1 cellular context compared by ENCODE assay signal in the genomic region with DNA sequence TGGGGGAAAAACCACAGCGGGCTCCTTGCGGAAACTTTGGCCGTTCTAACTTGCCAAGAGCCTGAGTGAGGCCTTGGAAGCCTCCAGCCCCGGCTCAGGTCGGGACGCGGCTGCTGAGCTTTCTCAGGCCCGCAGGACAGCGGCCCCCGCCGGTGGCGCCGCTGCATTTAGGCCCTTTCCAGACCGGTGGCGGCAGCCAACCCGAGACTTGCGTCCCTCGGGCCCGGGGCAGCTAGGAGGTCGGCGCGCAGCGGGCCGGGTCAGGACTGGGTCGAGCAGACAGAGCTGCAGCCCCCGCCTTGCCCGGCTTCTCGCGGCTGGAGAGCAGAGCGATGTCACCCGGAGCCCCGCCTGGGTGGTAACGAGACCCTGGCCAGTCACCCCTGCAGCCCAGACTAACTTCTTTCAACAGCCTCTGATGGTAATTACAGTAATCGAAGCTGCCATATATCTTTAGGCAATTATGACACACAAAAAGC.
TF ChIP-seq lines count a peak whose summit lies in the region.

No MANE protein-coding gene starts in this region.

TF ChIP-seq in GM12878, 131 proteins besides CTCF, POLR2A, EP300 and RAD21:
- TF ChIP-seq, protein P1, sequence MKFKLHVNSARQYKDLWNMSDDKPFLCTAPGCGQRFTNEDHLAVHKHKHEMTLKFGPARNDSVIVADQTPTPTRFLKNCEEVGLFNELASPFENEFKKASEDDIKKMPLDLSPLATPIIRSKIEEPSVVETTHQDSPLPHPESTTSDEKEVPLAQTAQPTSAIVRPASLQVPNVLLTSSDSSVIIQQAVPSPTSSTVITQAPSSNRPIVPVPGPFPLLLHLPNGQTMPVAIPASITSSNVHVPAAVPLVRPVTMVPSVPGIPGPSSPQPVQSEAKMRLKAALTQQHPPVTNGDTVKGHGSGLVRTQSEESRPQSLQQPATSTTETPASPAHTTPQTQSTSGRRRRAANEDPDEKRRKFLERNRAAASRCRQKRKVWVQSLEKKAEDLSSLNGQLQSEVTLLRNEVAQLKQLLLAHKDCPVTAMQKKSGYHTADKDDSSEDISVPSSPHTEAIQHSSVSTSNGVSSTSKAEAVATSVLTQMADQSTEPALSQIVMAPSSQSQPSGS (IDR thresholded peaks at IDR 0.05; ENCODE audit: low read length): no peak
- no peak for TF ChIP-seq IKZF2 (IDR thresholded peaks at IDR 0.05)
- no peak for TF ChIP-seq SUPT20H (IDR thresholded peaks at IDR 0.05; ENCODE audit: borderline replicate concordance, control insufficient read depth, low read depth, low read length)
- no peak for TF ChIP-seq BCL11A (IDR thresholded peaks at IDR 0.05; ENCODE audit: low read depth, low read length)
- TF ChIP-seq RFX5 (IDR thresholded peaks at IDR 0.05; ENCODE audit: low read depth, low read length): no peak
- no peak for TF ChIP-seq EGR1 (IDR thresholded peaks at IDR 0.05; ENCODE audit: borderline replicate concordance in 1 of 2, low read depth in 2 of 2, low read length in 2 of 2)
- no peak for TF ChIP-seq BRCA1 (IDR thresholded peaks at IDR 0.05; ENCODE audit: low read depth, low read length)
- no peak for TF ChIP-seq EZH2 (IDR thresholded peaks at IDR 0.05; ENCODE audit: borderline replicate concordance, control insufficient read depth, low read depth, low read length)
- TF ChIP-seq ATF7 (IDR thresholded peaks at IDR 0.05; ENCODE audit: low read depth): no peak
- no peak for TF ChIP-seq IRF5 (IDR thresholded peaks at IDR 0.05; ENCODE audit: borderline replicate concordance)
- no peak for TF ChIP-seq ZNF274 (IDR thresholded peaks at IDR 0.05; ENCODE audit: insufficient read depth, insufficient read length)
- no peak for TF ChIP-seq TARDBP (IDR thresholded peaks at IDR 0.05; ENCODE audit: borderline replicate concordance)
- TF ChIP-seq SUZ12 (IDR thresholded peaks at IDR 0.05; ENCODE audit: unreplicated experiment): no peak
